14 cellular contexts compared by ENCODE assay signal in the genomic region with DNA sequence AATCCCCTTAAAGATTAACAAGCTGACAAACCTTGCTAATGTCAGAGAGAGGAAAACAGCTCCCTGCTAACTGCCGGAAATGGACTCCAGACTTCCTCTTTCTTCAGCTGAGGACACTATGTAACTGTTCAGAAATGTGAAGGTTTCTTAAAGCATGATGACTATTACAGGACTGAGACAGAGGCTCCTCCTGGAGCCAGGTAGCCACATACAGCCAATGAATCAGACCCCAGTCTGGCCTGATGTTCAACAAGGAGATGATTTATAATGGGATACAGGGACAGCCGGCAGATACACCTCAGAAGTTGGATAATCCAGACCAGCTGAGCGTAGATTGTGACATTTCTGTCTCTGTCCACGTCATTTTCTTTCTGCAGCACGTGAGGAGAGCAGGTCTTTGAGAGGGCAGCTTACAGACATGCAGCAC.
A peak's percentile ranks its signal among the peaks of the same experiment; 100 is the strongest.
DNase-seq lines count a peak whose midpoint lies in the region; ATAC-seq, FAIRE-seq and TF ChIP-seq lines count a peak whose summit lies in the region.
"Had no signal": no experiment of that assay in that cellular context is flagged by ENCODE, and none has a peak within 500 bp of the region (broad histone marks: within the 10 kb centered on the region; RNA-seq: fewer than 3 reads in every experiment).

No MANE protein-coding gene starts in this region.

- DNase-seq in Right ventricle myocardium inferior (ENCODE audit: missing footprints) = no peak
- no peak for DNase-seq in left ventricle myocardium inferior
- peak; percentile 74 for DNase-seq in glomerular visceral epithelial cell (ENCODE audit: extremely low spot score)
- peak; percentile 6 for DNase-seq in urothelium cell line (ENCODE audit: low spot score)
- no peak for DNase-seq in activated CD8-positive, alpha-beta T cell treated with anti-CD3 and anti-CD28 coated beads for 36 hours
- no peak for DNase-seq in uterus
- DNase-seq in activated CD8-positive, alpha-beta memory T cell treated with anti-CD3 and anti-CD28 coated beads, Interleukin-2, amount 50 U/mL, for 48 hours = no peak
- DNase-seq: 8988T; activated B cell treated with CpG ODN at 0.5 μM for 24 hours; activated naive CD8-positive, alpha-beta T cell treated with anti-CD3 and anti-CD28 coated beads, Interleukin-2, amount 50 U/mL, for 24 hours; NCI-H1417; NCI-H524 treated with DMSO at 0.1 percent for 48 hours; SJCRH30 had no signal

- H3K4me1 Mint-ChIP-seq in activated CD8-positive, alpha-beta T cell treated with anti-CD3 and anti-CD28 coated beads for 36 hours (ENCODE audit: low read depth) = no peaks in the 10 kb centered on the region
- H3K4me1 Mint-ChIP-seq: activated B cell treated with CpG ODN at 0.5 μM for 24 hours; activated naive CD8-positive, alpha-beta T cell treated with anti-CD3 and anti-CD28 coated beads, Interleukin-2, amount 50 U/mL, for 24 hours had no signal

- H3K4me1 ChIP-seq in left ventricle myocardium inferior = peaks cover 13% of the 10 kb centered on the region
- H3K4me1 ChIP-seq in uterus = no peaks in the 10 kb centered on the region
- H3K4me1 ChIP-seq: SJCRH30 had no signal

- POLR2A ChIA-PET in activated CD8-positive, alpha-beta T cell treated with anti-CD3 and anti-CD28 coated beads for 36 hours (lab: Charles Lee) = no interaction called here

- no peak overlapping the region for H3K4me3 Mint-ChIP-seq in activated CD8-positive, alpha-beta T cell treated with anti-CD3 and anti-CD28 coated beads for 36 hours
- H3K4me3 Mint-ChIP-seq: activated B cell treated with CpG ODN at 0.5 μM for 24 hours; activated naive CD8-positive, alpha-beta T cell treated with anti-CD3 and anti-CD28 coated beads, Interleukin-2, amount 50 U/mL, for 24 hours had no signal

- H3K27ac Mint-ChIP-seq in activated CD8-positive, alpha-beta T cell treated with anti-CD3 and anti-CD28 coated beads for 36 hours = no peak overlapping the region
- H3K27ac Mint-ChIP-seq: activated B cell treated with CpG ODN at 0.5 μM for 24 hours; activated naive CD8-positive, alpha-beta T cell treated with anti-CD3 and anti-CD28 coated beads, Interleukin-2, amount 50 U/mL, for 24 hours had no signal

- CTCF ChIA-PET in activated CD8-positive, alpha-beta T cell treated with anti-CD3 and anti-CD28 coated beads for 36 hours (lab: Charles Lee) = no interaction called here

- H3K9me3 ChIP-seq in left ventricle myocardium inferior (replicated peaks) (no peaks in the 10 kb centered on the region), uterus (no peaks in the 10 kb centered on the region)
- H3K9me3 ChIP-seq: SJCRH30 had no signal

- no peaks in the 10 kb centered on the region for H3K27me3 ChIP-seq in left ventricle myocardium inferior (ENCODE audit: low read depth)
- H3K27me3 ChIP-seq in uterus = no peaks in the 10 kb centered on the region
- H3K27me3 ChIP-seq: SJCRH30 had no signal

- H3K27ac ChIP-seq in left ventricle myocardium inferior (replicated peaks) (no peak overlapping the region), uterus (no peak overlapping the region)
- H3K27ac ChIP-seq: SJCRH30 had no signal

- H3K36me3 Mint-ChIP-seq in activated CD8-positive, alpha-beta T cell treated with anti-CD3 and anti-CD28 coated beads for 36 hours (ENCODE audit: low read depth) = no peaks in the 10 kb centered on the region

- ATAC-seq in Right ventricle myocardium inferior (peak; percentile 44), SK-N-SH treated with all-trans-retinoic acid at 6 μM for 48 hours (peak; percentile 68)
- ATAC-seq in activated CD8-positive, alpha-beta T cell treated with anti-CD3 and anti-CD28 coated beads for 36 hours = no peak
- ATAC-seq: activated naive CD8-positive, alpha-beta T cell treated with anti-CD3 and anti-CD28 coated beads, Interleukin-2, amount 50 U/mL, for 24 hours had no signal

- peaks cover 1% of the 10 kb centered on the region for H3K27me3 Mint-ChIP-seq in activated CD8-positive, alpha-beta T cell treated with anti-CD3 and anti-CD28 coated beads for 36 hours
- H3K27me3 Mint-ChIP-seq: activated B cell treated with CpG ODN at 0.5 μM for 24 hours; activated naive CD8-positive, alpha-beta T cell treated with anti-CD3 and anti-CD28 coated beads, Interleukin-2, amount 50 U/mL, for 24 hours had no signal

- H3K4me3 ChIP-seq in left ventricle myocardium inferior = no peak overlapping the region
- no peak overlapping the region for H3K4me3 ChIP-seq in uterus
- H3K4me3 ChIP-seq: SJCRH30 had no signal

- no peak for TF ChIP-seq POLR2A in uterus (IDR thresholded peaks at IDR 0.05)

- no peaks in the 10 kb centered on the region for H3K36me3 ChIP-seq in left ventricle myocardium inferior
- H3K36me3 ChIP-seq in uterus = no peaks in the 10 kb centered on the region
- H3K36me3 ChIP-seq: SJCRH30 had no signal

- no peak for FAIRE-seq in urothelium cell line (lab: Jason Lieb, UNC)

- intact Hi-C loops in Right ventricle myocardium inferior (cut with DNase I) (no loop called here), left ventricle myocardium inferior (cut with micrococcal nuclease) (no loop called here), uterus (cut with DNase I; ENCODE audit: low total_unique reads) (no loop called here)
- intact Hi-C loops in activated CD8-positive, alpha-beta T cell treated with anti-CD3 and anti-CD28 coated beads for 36 hours (cut with micrococcal nuclease) = no loop called here

- H3K9me3 Mint-ChIP-seq in activated CD8-positive, alpha-beta T cell treated with anti-CD3 and anti-CD28 coated beads for 36 hours = no peaks in the 10 kb centered on the region
- H3K9me3 Mint-ChIP-seq: activated B cell treated with CpG ODN at 0.5 μM for 24 hours; activated naive CD8-positive, alpha-beta T cell treated with anti-CD3 and anti-CD28 coated beads, Interleukin-2, amount 50 U/mL, for 24 hours had no signal

- TF ChIP-seq CTCF in left ventricle myocardium inferior (IDR thresholded peaks at IDR 0.05; ENCODE audit: borderline replicate concordance) (no peak), uterus (IDR thresholded peaks at IDR 0.05) (no peak)
- TF ChIP-seq CTCF in activated CD8-positive, alpha-beta T cell treated with anti-CD3 and anti-CD28 coated beads for 36 hours (IDR thresholded peaks at IDR 0.05) = no peak

TF ChIP-seq in SK-N-SH treated with all-trans-retinoic acid at 6 μM for 48 hours, 23 proteins besides CTCF, POLR2A, EP300 and RAD21 (continues in another document):
- TF ChIP-seq ESRRG (CRISPR knock-in tag; IDR thresholded peaks at IDR 0.05) (no peak), BACH2 (CRISPR knock-in tag; IDR thresholded peaks at IDR 0.05; ENCODE audit: borderline replicate concordance) (no peak), GLIS3 (CRISPR knock-in tag; IDR thresholded peaks at IDR 0.05) (no peak), ZNF565 (CRISPR knock-in tag; conservative IDR thresholded peaks at IDR 0.05; ENCODE audit: low read depth) (no peak), ZNF8 (CRISPR knock-in tag; IDR thresholded peaks at IDR 0.05) (no peak), ISL1 (CRISPR knock-in tag; IDR thresholded peaks at IDR 0.05) (no peak), ZFP30 (CRISPR knock-in tag; IDR thresholded peaks at IDR 0.05) (no peak), SNAI2 (CRISPR knock-in tag; IDR thresholded peaks at IDR 0.05) (no peak), TCF4 (CRISPR knock-in tag; IDR thresholded peaks at IDR 0.05; ENCODE audit: borderline replicate concordance) (no peak)
- TF ChIP-seq, protein P1, sequence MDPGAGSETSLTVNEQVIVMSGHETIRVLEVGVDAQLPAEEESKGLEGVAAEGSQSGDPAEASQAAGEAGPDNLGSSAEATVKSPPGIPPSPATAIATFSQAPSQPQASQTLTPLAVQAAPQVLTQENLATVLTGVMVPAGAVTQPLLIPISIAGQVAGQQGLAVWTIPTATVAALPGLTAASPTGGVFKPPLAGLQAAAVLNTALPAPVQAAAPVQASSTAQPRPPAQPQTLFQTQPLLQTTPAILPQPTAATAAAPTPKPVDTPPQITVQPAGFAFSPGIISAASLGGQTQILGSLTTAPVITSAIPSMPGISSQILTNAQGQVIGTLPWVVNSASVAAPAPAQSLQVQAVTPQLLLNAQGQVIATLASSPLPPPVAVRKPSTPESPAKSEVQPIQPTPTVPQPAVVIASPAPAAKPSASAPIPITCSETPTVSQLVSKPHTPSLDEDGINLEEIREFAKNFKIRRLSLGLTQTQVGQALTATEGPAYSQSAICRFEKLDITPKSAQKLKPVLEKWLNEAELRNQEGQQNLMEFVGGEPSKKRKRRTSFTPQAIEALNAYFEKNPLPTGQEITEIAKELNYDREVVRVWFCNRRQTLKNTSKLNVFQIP (CRISPR knock-in tag; IDR thresholded peaks at IDR 0.05; ENCODE audit: borderline replicate concordance, low read depth) = no peak
- TF ChIP-seq, protein P2, sequence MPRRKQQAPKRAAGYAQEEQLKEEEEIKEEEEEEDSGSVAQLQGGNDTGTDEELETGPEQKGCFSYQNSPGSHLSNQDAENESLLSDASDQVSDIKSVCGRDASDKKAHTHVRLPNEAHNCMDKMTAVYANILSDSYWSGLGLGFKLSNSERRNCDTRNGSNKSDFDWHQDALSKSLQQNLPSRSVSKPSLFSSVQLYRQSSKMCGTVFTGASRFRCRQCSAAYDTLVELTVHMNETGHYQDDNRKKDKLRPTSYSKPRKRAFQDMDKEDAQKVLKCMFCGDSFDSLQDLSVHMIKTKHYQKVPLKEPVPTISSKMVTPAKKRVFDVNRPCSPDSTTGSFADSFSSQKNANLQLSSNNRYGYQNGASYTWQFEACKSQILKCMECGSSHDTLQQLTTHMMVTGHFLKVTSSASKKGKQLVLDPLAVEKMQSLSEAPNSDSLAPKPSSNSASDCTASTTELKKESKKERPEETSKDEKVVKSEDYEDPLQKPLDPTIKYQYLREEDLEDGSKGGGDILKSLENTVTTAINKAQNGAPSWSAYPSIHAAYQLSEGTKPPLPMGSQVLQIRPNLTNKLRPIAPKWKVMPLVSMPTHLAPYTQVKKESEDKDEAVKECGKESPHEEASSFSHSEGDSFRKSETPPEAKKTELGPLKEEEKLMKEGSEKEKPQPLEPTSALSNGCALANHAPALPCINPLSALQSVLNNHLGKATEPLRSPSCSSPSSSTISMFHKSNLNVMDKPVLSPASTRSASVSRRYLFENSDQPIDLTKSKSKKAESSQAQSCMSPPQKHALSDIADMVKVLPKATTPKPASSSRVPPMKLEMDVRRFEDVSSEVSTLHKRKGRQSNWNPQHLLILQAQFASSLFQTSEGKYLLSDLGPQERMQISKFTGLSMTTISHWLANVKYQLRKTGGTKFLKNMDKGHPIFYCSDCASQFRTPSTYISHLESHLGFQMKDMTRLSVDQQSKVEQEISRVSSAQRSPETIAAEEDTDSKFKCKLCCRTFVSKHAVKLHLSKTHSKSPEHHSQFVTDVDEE (CRISPR knock-in tag; IDR thresholded peaks at IDR 0.05) = no peak

Comparison
In these comparisons a context has a peak if more than half of its experiments do, and no peak if none do; other contexts are left out.
1. DNase-seq: peak in glomerular visceral epithelial cell (single experiment) and urothelium cell line (single experiment); none in Right ventricle myocardium inferior (single experiment), left ventricle myocardium inferior (single experiment), activated CD8-positive, alpha-beta T cell treated with anti-CD3 and anti-CD28 coated beads for 36 hours (single experiment), uterus (0 of 2) and activated CD8-positive, alpha-beta memory T cell treated with anti-CD3 and anti-CD28 coated beads, Interleukin-2, amount 50 U/mL, for 48 hours (single experiment).